In the genomic region with DNA sequence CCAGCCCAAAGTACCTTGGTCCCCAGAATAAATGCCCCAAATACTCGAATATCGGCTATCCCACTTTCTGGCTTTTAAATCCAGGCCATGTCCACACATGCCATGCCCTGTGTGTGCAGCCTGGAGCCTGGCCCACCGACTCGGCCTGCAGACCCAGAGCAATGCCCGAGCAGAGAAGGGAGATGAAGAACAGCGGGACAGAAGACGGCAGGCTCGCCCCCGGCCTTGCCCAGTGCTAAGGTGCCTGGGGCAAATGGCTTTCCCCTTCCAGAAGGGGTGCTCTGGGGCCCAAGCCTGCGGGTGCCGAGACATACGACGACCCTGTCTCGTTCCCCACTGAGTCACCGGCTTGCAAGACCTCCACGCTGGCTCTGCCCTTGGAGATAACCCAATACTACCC, we compare ENCODE assay signal across 20 cellular contexts. TPM values are rescaled to one million over a fixed set of nuclear protein-coding genes. Genes with fewer than 3 reads are reported as not detected.
DNase-seq lines count a peak whose midpoint lies in the region; ATAC-seq, FAIRE-seq and TF ChIP-seq lines count a peak whose summit lies in the region.
"Had no signal": no experiment of that assay in that cellular context is flagged by ENCODE, and none has a peak within 500 bp of the region (broad histone marks: within the 10 kb centered on the region; RNA-seq: fewer than 3 reads in every experiment).

No MANE protein-coding gene starts in this region.

- H3K4me2 ChIP-seq in H1 (ENCODE audit: insufficient read depth in 1 of 2, low read depth in 2 of 2, low read length in 2 of 2): no peak overlapping the region
- H3K4me2 ChIP-seq in neuronal stem cell (ENCODE audit: insufficient read depth, low read length, poor library complexity, severe bottlenecking): no peak overlapping the region
- H3K4me2 ChIP-seq: A549; BLaER1 treated with 17β-estradiol and CSF1 and Interleukin-3, amounts not matched to agents 10 nM and 100 nM had no signal

- no peaks in the 10 kb centered on the region for H3K23me2 ChIP-seq in H1 (ENCODE audit: low read depth, low read length)

- WGBS in H1 (ENCODE audit: extremely low coverage in 1 of 2, insufficient coverage in 1 of 2, insufficient read length in 1 of 2, insufficient replicate concordance in 2 of 2, low coverage in 1 of 2, low lambda C conversion rate in 2 of 2, missing lambda C conversion rate in 1 of 2), 2 experiments: 99% methylated on average over 12 of the region's 16 CpGs; no CpG with 5 or more reads in 1 of the 2 experiments
- no CpG with 5 or more reads among the region's 16 CpGs for WGBS in neuronal stem cell (ENCODE audit: extremely low coverage in 2 of 2, insufficient read length in 2 of 2, insufficient replicate concordance in 1 of 2), 2 donors

- TF ChIP-seq EP300 in H1 (IDR thresholded peaks at IDR 0.05; ENCODE audit: borderline replicate concordance in 1 of 2, low read depth in 2 of 2, low read length in 2 of 2): no peak

- POLR2A ChIA-PET in H1 (lab: Charles Lee; ENCODE audit: partially characterized antibody): no interaction called here

- H3K4me3 ChIP-seq in right atrium auricular region (no peak overlapping the region), H1 (ENCODE audit: extremely low read depth in 1 of 4, insufficient read depth in 2 of 4, low read depth in 3 of 4, low read length in 4 of 4) (no peak overlapping the region), neuronal stem cell (ENCODE audit: low read length in 2 of 2) (no peak overlapping the region)
- H3K4me3 ChIP-seq: A549; BLaER1 treated with 17β-estradiol and CSF1 and Interleukin-3, amounts not matched to agents 10 nM and 100 nM had no signal

- DNase-seq in Right ventricle myocardium superior: peak; percentile 19
- DNase-seq in right atrium auricular region (ENCODE audit: low spot score): no peak
- no peak for DNase-seq in H1 (ENCODE audit: low read depth in 1 of 2, low spot score in 2 of 2)
- DNase-seq in neuronal stem cell (ENCODE audit: low spot score): no peak
- DNase-seq in COLO668 (lab: John Stamatoyannopoulos, UW; ENCODE audit: unreplicated experiment): no peak
- DNase-seq in HT-29 (ENCODE audit: low spot score): no peak
- DNase-seq in OCI-M1 (lab: John Stamatoyannopoulos, UW): no peak
- DNase-seq: DMS 273 treated with DMSO at 0.1 percent for 48 hours, GF-D8, H9, Karpas-422, MM.1S, NCI-H1105, NCI-H1694, NCI-H2227 treated with DMSO at 0.1 percent for 48 hours, NCI-H524 had no signal

- no peak overlapping the region for H2BK12ac ChIP-seq in H1 (ENCODE audit: low read depth, low read length)
- no peak overlapping the region for H2BK12ac ChIP-seq in neuronal stem cell (ENCODE audit: low read length)

- no peak overlapping the region for H3K14ac ChIP-seq in H1 (ENCODE audit: insufficient read length)
- H3K14ac ChIP-seq in neuronal stem cell (ENCODE audit: low read length): no peak overlapping the region

- H2BK15ac ChIP-seq in H1 (ENCODE audit: low read length) (no peak overlapping the region), neuronal stem cell (ENCODE audit: low read length) (no peak overlapping the region)

- H3K27ac ChIP-seq in right atrium auricular region: no peak overlapping the region
- no peak overlapping the region for H3K27ac ChIP-seq in H1 (ENCODE audit: low read depth, low read length)
- H3K27ac ChIP-seq in neuronal stem cell (replicated peaks; ENCODE audit: low read length): no peak overlapping the region
- H3K27ac ChIP-seq: A549; BLaER1 treated with 17β-estradiol and CSF1 and Interleukin-3, amounts not matched to agents 10 nM and 100 nM had no signal

- H3K27me3 ChIP-seq in right atrium auricular region (no peaks in the 10 kb centered on the region), H1 (replicated peaks in 1 of 4; ENCODE audit: control insufficient read depth in 3 of 4, extremely low read depth in 1 of 4, insufficient read depth in 3 of 4, low read length in 3 of 4) (no peaks in the 10 kb centered on the region), neuronal stem cell (ENCODE audit: control insufficient read depth in 3 of 3, insufficient read depth in 3 of 3, low read depth in 1 of 3, low read length in 3 of 3) (no peaks in the 10 kb centered on the region)
- H3K27me3 ChIP-seq: BLaER1 treated with 17β-estradiol and CSF1 and Interleukin-3, amounts not matched to agents 10 nM and 100 nM had no signal

- H3K9ac ChIP-seq in H1 (replicated peaks in 1 of 4; ENCODE audit: extremely low read depth in 1 of 4, low read depth in 3 of 4, low read length in 3 of 4) (no peak overlapping the region), neuronal stem cell (ENCODE audit: low read depth, low read length, poor library complexity) (no peak overlapping the region)
- H3K9ac ChIP-seq: BLaER1 treated with 17β-estradiol and CSF1 and Interleukin-3, amounts not matched to agents 10 nM and 100 nM had no signal

- H4K8ac ChIP-seq in H1 (ENCODE audit: extremely low read depth, insufficient read depth, low read length) (no peak overlapping the region; the same call in none of the 2 replicates), neuronal stem cell (ENCODE audit: low read depth, low read length) (no peak overlapping the region)

- peaks cover 0 to 44% of the 10 kb centered on the region in 2 donors for H3K4me1 ChIP-seq in right atrium auricular region
- peaks cover 0 to 8% (median 5%) of the 10 kb centered on the region in 4 experiments; a peak in 5 of 7 replicates for H3K4me1 ChIP-seq in H1 (replicated peaks in 1 of 4; ENCODE audit: control insufficient read depth in 3 of 4, insufficient read depth in 4 of 4, low read length in 3 of 4)
- peaks cover 0 to 13% of the 10 kb centered on the region in 2 donors for H3K4me1 ChIP-seq in neuronal stem cell (ENCODE audit: control insufficient read depth in 2 of 2, insufficient read depth in 1 of 2, low read depth in 1 of 2, low read length in 2 of 2)

- H2AFZ ChIP-seq in H1 (ENCODE audit: low read length) (no peak overlapping the region), neuronal stem cell (ENCODE audit: low read length) (no peak overlapping the region)

- H3K4ac ChIP-seq in H1 (replicated peaks; ENCODE audit: insufficient read length, low read depth, low read length): no peak overlapping the region
- no peak overlapping the region for H3K4ac ChIP-seq in neuronal stem cell (ENCODE audit: low read length)

- TF ChIP-seq CTCF in right atrium auricular region (IDR thresholded peaks at IDR 0.05) (no peak), H1 (IDR thresholded peaks at IDR 0.05; ENCODE audit: control extremely low read depth in 1 of 3, insufficient read depth in 1 of 3, low read depth in 1 of 3, low read length in 3 of 3) (no peak)

- H4K5ac ChIP-seq in H1 (ENCODE audit: insufficient read length, low read depth, low read length): no peak overlapping the region

- H3K23ac ChIP-seq in H1 (ENCODE audit: insufficient read length): no peak overlapping the region
- peak overlapping the region; percentile 80 for H3K23ac ChIP-seq in neuronal stem cell (ENCODE audit: low read depth, low read length, poor library complexity)

- ATAC-seq in Right ventricle myocardium superior (ENCODE audit: poor library complexity): no peak
- ATAC-seq: A549 had no signal

- no peak for TF ChIP-seq POLR2A in H1 (IDR thresholded peaks at IDR 0.05; ENCODE audit: control extremely low read depth in 1 of 2, low read depth in 2 of 2, low read length in 2 of 2)

- intact Hi-C loops in Right ventricle myocardium superior (cut with DNase I): no loop called here

- CTCF ChIA-PET in H1 (lab: Charles Lee; ENCODE audit: partially characterized antibody): interaction anchor here (1.3 kb wide), 1 partner anchor 8 kb away, joined by 3 read pairs; no protein-coding TSS in a partner anchor

- H2AK5ac ChIP-seq in H1 (ENCODE audit: low read depth, low read length) (no peak overlapping the region), neuronal stem cell (ENCODE audit: low read depth, low read length) (no peak overlapping the region)

- H2BK120ac ChIP-seq in H1 (replicated peaks; ENCODE audit: low read depth, low read length) (no peak overlapping the region), neuronal stem cell (ENCODE audit: low read depth, low read length) (no peak overlapping the region)

- H3K18ac ChIP-seq in H1 (ENCODE audit: extremely low read depth, low read length) (no peak overlapping the region), neuronal stem cell (ENCODE audit: low read length) (peak overlapping the region; percentile 28)

- no peak for TF ChIP-seq RAD21 in H1 (IDR thresholded peaks at IDR 0.05 in 1 of 2, conservative IDR thresholded peaks at IDR 0.05 in 1 of 2; ENCODE audit: low read depth in 2 of 2, low read length in 2 of 2)

- no peak overlapping the region for H2BK20ac ChIP-seq in H1 (ENCODE audit: low read length)

- H3K79me1 ChIP-seq in H1 (ENCODE audit: low read depth, low read length) (peaks cover 11% of the 10 kb centered on the region), neuronal stem cell (ENCODE audit: low read depth, low read length) (peaks cover 24% of the 10 kb centered on the region)

- FAIRE-seq in H1 (lab: Jason Lieb, UNC): no peak
- FAIRE-seq: A549, GM12892 had no signal

- peaks cover 2 to 37% of the 10 kb centered on the region in 2 experiments; a peak in 3 of 4 replicates for H3K79me2 ChIP-seq in H1 (ENCODE audit: control insufficient read depth in 1 of 2, insufficient read depth in 2 of 2, low read length in 2 of 2)

- H3K9me3 ChIP-seq in right atrium auricular region: no peaks in the 10 kb centered on the region
- no peaks in the 10 kb centered on the region for H3K9me3 ChIP-seq in H1 (ENCODE audit: insufficient read depth in 2 of 2, low read depth in 1 of 2, low read length in 1 of 2)
- peaks cover 0 to 2% of the 10 kb centered on the region in 2 donors for H3K9me3 ChIP-seq in neuronal stem cell (replicated peaks in 1 of 2; ENCODE audit: control insufficient read depth in 2 of 2, insufficient read depth in 1 of 2, low read depth in 1 of 2, low read length in 2 of 2)
- H3K9me3 ChIP-seq: A549; BLaER1 treated with 17β-estradiol and CSF1 and Interleukin-3, amounts not matched to agents 10 nM and 100 nM had no signal

- H4K91ac ChIP-seq in H1 (replicated peaks; ENCODE audit: insufficient read length, low read length): no peak overlapping the region
- no peak overlapping the region for H4K91ac ChIP-seq in neuronal stem cell (ENCODE audit: low read depth, low read length, poor library complexity)

- 0 out of 2 replicates have a peak overlapping the region, but pooled peaks have one; percentile 66 for H2BK5ac ChIP-seq in H1 (ENCODE audit: low read depth, low read length)
- H2BK5ac ChIP-seq in neuronal stem cell (ENCODE audit: low read length): peak overlapping the region; percentile 11

- peaks cover 3 to 33% of the 10 kb centered on the region in 2 experiments for H4K20me1 ChIP-seq in H1 (replicated peaks in 1 of 2; ENCODE audit: control insufficient read depth in 1 of 2, insufficient read depth in 2 of 2, low read length in 2 of 2)

- H3K36me3 ChIP-seq in right atrium auricular region (peaks cover 47% of the 10 kb centered on the region), H1 (ENCODE audit: control insufficient read depth in 2 of 4, insufficient read depth in 4 of 4, low read length in 3 of 4) (peaks cover 0 to 20% (median 14%) of the 10 kb centered on the region in 4 experiments; a peak in 7 of 8 replicates), neuronal stem cell (replicated peaks in 1 of 2; ENCODE audit: control insufficient read depth in 2 of 2, insufficient read depth in 2 of 2, low read length in 2 of 2) (peaks cover 13 to 47% of the 10 kb centered on the region in 2 donors)

- H3K56ac ChIP-seq in H1 (replicated peaks; ENCODE audit: insufficient read length, low read depth, low read length): no peak overlapping the region

RNA-seq across cellular contexts. Expression of gene CLUH, which starts 8.0 kb away (rescaled TPM):
- 175 TPM for total RNA-seq in Right ventricle myocardium superior
- 100 to 1,000 TPM in 1 of 2 donors, 10 to 100 TPM in 1; 94.4 to 126 TPM for total RNA-seq in right atrium auricular region
- 93.6 and 98.6 TPM in 2 replicates for total RNA-seq in H1 (2021; fragmentation: NEBNext Ultra II Directional; extraction: Animal tissue kit (Norgen Biotek cat#: 25700))
- 33.6 and 46.8 TPM in 2 replicates for polyA plus RNA-seq in H1 (2011; rRNA removed)
- 32.3 TPM for polyA plus RNA-seq in H1 (2011; cell fraction: cytosol; rRNA removed)
- polyA plus RNA-seq in H1 (2011; cell fraction: nucleus; rRNA removed): 142 TPM
- polyA plus RNA-seq in H1 (2012, experiment 1 of 2): 64.3 to 76.7 TPM (median 69.8 TPM) in 4 replicates
- polyA plus RNA-seq in H1 (2012, experiment 2 of 2): 44.8 TPM
- polyA plus RNA-seq in H1 (2013, experiment 1 of 2): 45.6 TPM
- 39.5 TPM for polyA plus RNA-seq in H1 (2013, experiment 2 of 2)
- polyA minus RNA-seq in H1 (2011; rRNA and poly(A)+ RNA removed): 24.7 and 34.6 TPM in 2 replicates
- 32.9 TPM for polyA minus RNA-seq in H1 (2011; cell fraction: cytosol; rRNA and poly(A)+ RNA removed)
- polyA minus RNA-seq in H1 (2011; cell fraction: nucleus; rRNA and poly(A)+ RNA removed): 44.5 TPM
- polyA plus RNA-seq in neuronal stem cell (2013, experiment 1 of 2): 15.4 TPM
- polyA plus RNA-seq in neuronal stem cell (2013, experiment 2 of 2): 13.9 TPM
- 156 and 168 TPM in 2 replicates for total RNA-seq in HT-29 (2014; rRNA removed; shearing (Covaris generic))

RNA-seq across cellular contexts. Expression of gene CCDC92B, which starts 45.8 kb away (rescaled TPM):
- total RNA-seq in Right ventricle myocardium superior (0.11 TPM), right atrium auricular region (not detected)
- total RNA-seq in H1 (2021; fragmentation: NEBNext Ultra II Directional; extraction: Animal tissue kit (Norgen Biotek cat#: 25700)): 11.9 and 12.1 TPM in 2 replicates
- 5.5 and 9.0 TPM in 2 replicates for polyA plus RNA-seq in H1 (2011; rRNA removed)
- polyA plus RNA-seq in H1 (2011; cell fraction: cytosol; rRNA removed): 5.5 TPM
- 11.0 TPM for polyA plus RNA-seq in H1 (2011; cell fraction: nucleus; rRNA removed)
- 9.2 to 11.7 TPM (median 11.1 TPM) in 4 replicates for polyA plus RNA-seq in H1 (2012, experiment 1 of 2)
- 12.5 TPM for polyA plus RNA-seq in H1 (2012, experiment 2 of 2)
- 8.5 TPM for polyA plus RNA-seq in H1 (2013, experiment 1 of 2)
- polyA plus RNA-seq in H1 (2013, experiment 2 of 2): 8.3 TPM
- 4.7 and 10.4 TPM in 2 replicates for polyA minus RNA-seq in H1 (2011; rRNA and poly(A)+ RNA removed)
- 6.5 TPM for polyA minus RNA-seq in H1 (2011; cell fraction: cytosol; rRNA and poly(A)+ RNA removed)
- polyA minus RNA-seq in H1 (2011; cell fraction: nucleus; rRNA and poly(A)+ RNA removed): 4.9 TPM
- polyA plus RNA-seq in neuronal stem cell (2013, experiment 1 of 2): 0.35 TPM
- 0.42 TPM for polyA plus RNA-seq in neuronal stem cell (2013, experiment 2 of 2)
- total RNA-seq in HT-29 (2014; rRNA removed; shearing (Covaris generic)): 0.18 TPM in 2 replicates
- total RNA-seq: Daoy had no signal

Comparison
In these comparisons a context has a peak if more than half of its experiments do, and no peak if none do; other contexts are left out.
1. RNA of gene CCDC92B, which starts 45.8 kb away (total RNA-seq): 11.9 to 12.1 TPM in H1; 0.18 TPM in HT-29, 0.11 TPM in Right ventricle myocardium superior (single experiment) and not detected in right atrium auricular region; every median in the first group is over 10 times any median in the second.